Comparison of ENCODE assay signal across 1 cellular context in genomic region chr15:85689729-85690128, GRCh38.
TF ChIP-seq lines count a peak whose summit lies in the region.

No MANE protein-coding gene starts in this region.

TF ChIP-seq in IMR-90, 13 proteins besides CTCF, POLR2A, EP300 and RAD21 (continued from another document):
- TF ChIP-seq USF2 (IDR thresholded peaks at IDR 0.05; ENCODE audit: low read depth, low read length) (no peak), MXI1 (IDR thresholded peaks at IDR 0.05; ENCODE audit: borderline replicate concordance, low read depth, low read length) (no peak), RFX5 (IDR thresholded peaks at IDR 0.05; ENCODE audit: low read depth, low read length) (no peak), NFE2L2 (IDR thresholded peaks at IDR 0.05; ENCODE audit: low read depth, low read length) (no peak), BHLHE40 (IDR thresholded peaks at IDR 0.05; ENCODE audit: low read depth, low read length) (no peak), MAZ (IDR thresholded peaks at IDR 0.05; ENCODE audit: borderline replicate concordance, low read depth, low read length) (no peak), FOS (IDR thresholded peaks at IDR 0.05; ENCODE audit: low read depth, low read length) (no peak), SMC3 (IDR thresholded peaks at IDR 0.05; ENCODE audit: low read depth, low read length) (no peak), MAFK (IDR thresholded peaks at IDR 0.05; ENCODE audit: low read depth, low read length) (no peak), RCOR1 (IDR thresholded peaks at IDR 0.05; ENCODE audit: insufficient replicate concordance, low read length) (no peak), CEBPB (IDR thresholded peaks at IDR 0.05; ENCODE audit: low read depth, low read length) (no peak)
- TF ChIP-seq, protein P1, sequence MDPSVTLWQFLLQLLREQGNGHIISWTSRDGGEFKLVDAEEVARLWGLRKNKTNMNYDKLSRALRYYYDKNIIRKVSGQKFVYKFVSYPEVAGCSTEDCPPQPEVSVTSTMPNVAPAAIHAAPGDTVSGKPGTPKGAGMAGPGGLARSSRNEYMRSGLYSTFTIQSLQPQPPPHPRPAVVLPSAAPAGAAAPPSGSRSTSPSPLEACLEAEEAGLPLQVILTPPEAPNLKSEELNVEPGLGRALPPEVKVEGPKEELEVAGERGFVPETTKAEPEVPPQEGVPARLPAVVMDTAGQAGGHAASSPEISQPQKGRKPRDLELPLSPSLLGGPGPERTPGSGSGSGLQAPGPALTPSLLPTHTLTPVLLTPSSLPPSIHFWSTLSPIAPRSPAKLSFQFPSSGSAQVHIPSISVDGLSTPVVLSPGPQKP (IDR thresholded peaks at IDR 0.05; ENCODE audit: borderline replicate concordance, low read depth, low read length), result no peak
